ENCODE assay signal across 18 cellular contexts in the genomic region with DNA sequence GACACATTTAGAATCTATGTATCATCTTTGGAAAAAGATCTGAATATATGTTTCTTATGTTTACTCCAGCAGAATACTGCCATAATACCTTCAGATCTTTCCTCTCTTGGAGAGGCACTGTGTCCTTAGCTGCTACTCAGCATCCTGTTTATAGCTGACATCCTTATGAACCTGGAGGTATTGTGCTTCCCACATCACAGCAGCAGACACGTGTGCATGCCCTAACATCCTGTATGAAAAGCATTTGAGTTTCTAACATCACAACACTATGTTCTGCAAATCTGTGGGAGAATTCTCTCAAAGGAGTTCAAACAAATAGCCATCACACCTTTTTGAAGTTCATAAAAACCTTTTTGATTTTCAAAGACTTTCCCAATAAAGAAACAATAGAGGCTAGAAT.
A peak's percentile ranks its signal among the peaks of the same experiment; 100 is the strongest.
DNase-seq lines count a peak whose midpoint lies in the region; ATAC-seq, FAIRE-seq and TF ChIP-seq lines count a peak whose summit lies in the region.
"Had no signal": no experiment of that assay in that cellular context is flagged by ENCODE, and none has a peak within 500 bp of the region (broad histone marks: within the 10 kb centered on the region; RNA-seq: fewer than 3 reads in every experiment).

No MANE protein-coding gene starts in this region.

- FAIRE-seq in astrocyte (lab: Jason Lieb, UNC), result peak; percentile 47
- FAIRE-seq: GM12892, keratinocyte had no signal

- H3K14ac ChIP-seq in mesenchymal stem cell (ENCODE audit: low read length in 2 of 2), result no peak overlapping the region

- CTCF ChIA-PET in CD8-positive, alpha-beta T cell (lab: Charles Lee), result no interaction called here

- no peak overlapping the region for H3K27ac ChIP-seq in CD8-positive, alpha-beta T cell (ENCODE audit: low read depth, low read length)
- H3K27ac ChIP-seq in astrocyte (ENCODE audit: low read depth, low read length) (no peak overlapping the region), mesenchymal stem cell (ENCODE audit: low read length, poor library complexity, severe bottlenecking) (no peak overlapping the region), ascending aorta (no peak overlapping the region)
- H3K27ac ChIP-seq: C4-2B, prostate gland, WERI-Rb-1 had no signal

- H3K27me3 ChIP-seq in CD8-positive, alpha-beta T cell (ENCODE audit: insufficient read depth, low read length), result no peaks in the 10 kb centered on the region
- H3K27me3 ChIP-seq in astrocyte (ENCODE audit: insufficient read depth, low read length) (no peaks in the 10 kb centered on the region), mesenchymal stem cell (ENCODE audit: control insufficient read depth in 1 of 2, insufficient read depth in 1 of 2, low read length in 2 of 2) (no peaks in the 10 kb centered on the region), ascending aorta (no peaks in the 10 kb centered on the region)
- H3K27me3 ChIP-seq: upper lobe of left lung had no signal

- H3K4me2 ChIP-seq in astrocyte (ENCODE audit: low read length) (peak overlapping the region; percentile 1), mesenchymal stem cell (ENCODE audit: low read length, poor library complexity, severe bottlenecking) (no peak overlapping the region)

- 0% methylated on average over 1 of the region's 1 CpG for WGBS in mesenchymal stem cell

- no peaks in the 10 kb centered on the region for H3K79me1 ChIP-seq in mesenchymal stem cell (replicated peaks; ENCODE audit: low read length, poor library complexity, severe bottlenecking)

- no peak overlapping the region for H2AK5ac ChIP-seq in mesenchymal stem cell (ENCODE audit: low read length, severe bottlenecking)

- no peak overlapping the region for H3K23ac ChIP-seq in mesenchymal stem cell (ENCODE audit: low read length in 2 of 2)

- H3K9ac ChIP-seq in astrocyte (ENCODE audit: low read length) (no peak overlapping the region), mesenchymal stem cell (ENCODE audit: low read length) (no peak overlapping the region)

- H3K4me3 ChIP-seq in CD8-positive, alpha-beta T cell (ENCODE audit: low read depth, low read length), result no peak overlapping the region
- no peak overlapping the region for H3K4me3 ChIP-seq in astrocyte (ENCODE audit: insufficient read depth, low read depth, low read length)
- H3K4me3 ChIP-seq in mesenchymal stem cell (ENCODE audit: insufficient read depth in 1 of 2, low read depth in 1 of 2, low read length in 2 of 2), result no peak overlapping the region
- no peak overlapping the region for H3K4me3 ChIP-seq in ascending aorta
- H3K4me3 ChIP-seq: prostate gland, upper lobe of left lung had no signal

- no peaks in the 10 kb centered on the region for H3K79me2 ChIP-seq in astrocyte (ENCODE audit: insufficient read depth, low read length)

- no peak for TF ChIP-seq CTCF in CD8-positive, alpha-beta T cell (IDR thresholded peaks at IDR 0.05)
- TF ChIP-seq CTCF in astrocyte (IDR thresholded peaks at IDR 0.05; ENCODE audit: insufficient read depth, low read depth, low read length) (no peak), ascending aorta (IDR thresholded peaks at IDR 0.05) (no peak)

- peak overlapping the region; percentile 78 for H3K27ac Mint-ChIP-seq in CD8-positive, alpha-beta T cell
- H3K27ac Mint-ChIP-seq in astrocyte (ENCODE audit: unreplicated experiment), result no peak overlapping the region

- H3K36me3 Mint-ChIP-seq in CD8-positive, alpha-beta T cell, result no peaks in the 10 kb centered on the region
- H3K36me3 Mint-ChIP-seq in astrocyte (ENCODE audit: low read depth, unreplicated experiment), result no peaks in the 10 kb centered on the region

- H4K20me1 ChIP-seq in astrocyte (ENCODE audit: insufficient read depth, low read length), result no peaks in the 10 kb centered on the region

- H2AFZ ChIP-seq in astrocyte (ENCODE audit: low read depth, low read length) (no peak overlapping the region), mesenchymal stem cell (ENCODE audit: low read depth, low read length) (no peak overlapping the region)

- H3K4ac ChIP-seq in mesenchymal stem cell (ENCODE audit: low read depth in 1 of 2, low read length in 2 of 2), result no peak overlapping the region

- DNase-seq in CD8-positive, alpha-beta T cell, result no peak
- DNase-seq in GDM1 (lab: John Stamatoyannopoulos, UW) (peak; percentile 39), astrocyte (ENCODE audit: low read depth) (peak; percentile 20), mesenchymal stem cell (peak; percentile 50), ascending aorta (ENCODE audit: low spot score in 2 of 2) (no peak), NCI-H226 (no peak)
- DNase-seq: activated CD8-positive, alpha-beta memory T cell treated with anti-CD3 and anti-CD28 coated beads, Interleukin-2, amount 50 U/mL, for 4 hours; DMS79; effector CD8-positive, alpha-beta T cell; NCI-H1105; OCI-M1; upper lobe of left lung; WERI-Rb-1 had no signal

- H3K27me3 Mint-ChIP-seq in CD8-positive, alpha-beta T cell (ENCODE audit: low read depth), result no peaks in the 10 kb centered on the region
- H3K27me3 Mint-ChIP-seq in astrocyte (ENCODE audit: low read depth, unreplicated experiment), result no peaks in the 10 kb centered on the region

- H3K36me3 ChIP-seq in CD8-positive, alpha-beta T cell (ENCODE audit: insufficient read depth, low read length), result no peaks in the 10 kb centered on the region
- no peaks in the 10 kb centered on the region for H3K36me3 ChIP-seq in astrocyte (ENCODE audit: insufficient read depth, low read length)
- no peaks in the 10 kb centered on the region for H3K36me3 ChIP-seq in mesenchymal stem cell (ENCODE audit: control insufficient read depth in 1 of 2, insufficient read depth in 2 of 2, low read depth in 1 of 2, low read length in 2 of 2)
- H3K36me3 ChIP-seq in ascending aorta, result no peaks in the 10 kb centered on the region
- H3K36me3 ChIP-seq: prostate gland, upper lobe of left lung, WERI-Rb-1 had no signal

- H3K9me3 Mint-ChIP-seq in CD8-positive, alpha-beta T cell, result peaks cover 2% of the 10 kb centered on the region
- no peaks in the 10 kb centered on the region for H3K9me3 Mint-ChIP-seq in astrocyte (ENCODE audit: unreplicated experiment)

- peak; percentile 58 for ATAC-seq in CD8-positive, alpha-beta T cell
- ATAC-seq in GM19324 (IDR thresholded peaks at IDR 0.05; ENCODE audit: low FRiP score, unreplicated experiment), result no peak

- H2BK12ac ChIP-seq in mesenchymal stem cell (ENCODE audit: low read length in 2 of 2), result peak overlapping the region in 1 of 2 experiments; percentile 61

- H3K9me3 ChIP-seq in CD8-positive, alpha-beta T cell (ENCODE audit: low read length), result no peaks in the 10 kb centered on the region
- no peaks in the 10 kb centered on the region for H3K9me3 ChIP-seq in astrocyte (ENCODE audit: insufficient read depth, low read depth, low read length)
- no peaks in the 10 kb centered on the region for H3K9me3 ChIP-seq in mesenchymal stem cell (ENCODE audit: control insufficient read depth, low read length)
- H3K9me3 ChIP-seq in ascending aorta, result no peaks in the 10 kb centered on the region
- H3K9me3 ChIP-seq: prostate gland, upper lobe of left lung had no signal

- intact Hi-C loops in CD8-positive, alpha-beta T cell (cut with DNase I, micrococcal nuclease), result no loop called here
- intact Hi-C loops in ascending aorta (cut with DNase I), result loop anchor here (5.0 kb wide), 1 partner anchor 34 kb away; no protein-coding TSS in a partner anchor

- H4K8ac ChIP-seq in mesenchymal stem cell (ENCODE audit: low read length), result no peak overlapping the region

- POLR2A ChIA-PET in CD8-positive, alpha-beta T cell (lab: Charles Lee), result no interaction called here

- no peak overlapping the region for H2BK120ac ChIP-seq in mesenchymal stem cell (ENCODE audit: low read depth, low read length)

- peaks cover 40% of the 10 kb centered on the region for H3K4me1 Mint-ChIP-seq in CD8-positive, alpha-beta T cell (ENCODE audit: low read depth)
- peaks cover 34% of the 10 kb centered on the region for H3K4me1 Mint-ChIP-seq in astrocyte (ENCODE audit: low read depth, unreplicated experiment)

- peak overlapping the region in 1 of 2 experiments; percentile 76 for H3K18ac ChIP-seq in mesenchymal stem cell (ENCODE audit: low read depth in 1 of 2, low read length in 2 of 2)

- no peak overlapping the region for H2BK15ac ChIP-seq in mesenchymal stem cell (ENCODE audit: low read depth, poor library complexity, severe bottlenecking)

- H2BK5ac ChIP-seq in mesenchymal stem cell (ENCODE audit: low read depth, low read length, poor library complexity, severe bottlenecking), result no peak overlapping the region

- peaks cover 26% of the 10 kb centered on the region for H3K4me1 ChIP-seq in CD8-positive, alpha-beta T cell (ENCODE audit: insufficient read depth, low read length)
- peaks cover 20% of the 10 kb centered on the region for H3K4me1 ChIP-seq in astrocyte (ENCODE audit: insufficient read depth, low read length)
- no peaks in the 10 kb centered on the region for H3K4me1 ChIP-seq in mesenchymal stem cell (ENCODE audit: control insufficient read depth, insufficient read depth, low read depth, low read length)
- H3K4me1 ChIP-seq in ascending aorta, result peaks cover 0 to 10% of the 10 kb centered on the region in 2 donors
- H3K4me1 ChIP-seq: prostate gland had no signal

- H4K91ac ChIP-seq in mesenchymal stem cell (ENCODE audit: low read length), result no peak overlapping the region

- peak overlapping the region; percentile 33 for H3K4me3 Mint-ChIP-seq in CD8-positive, alpha-beta T cell
- no peak overlapping the region for H3K4me3 Mint-ChIP-seq in astrocyte (ENCODE audit: unreplicated experiment)

Comparison
In these comparisons a context has a peak if more than half of its experiments do, and no peak if none do; other contexts are left out.
1. DNase-seq: peak in GDM1 (single experiment), astrocyte (single experiment) and mesenchymal stem cell (single experiment); none in CD8-positive, alpha-beta T cell (0 of 7), ascending aorta (0 of 2) and NCI-H226 (single experiment).